32 cellular contexts compared by ENCODE assay signal in genomic region chr12:68003777-68004176, GRCh38. TPM values are rescaled to one million over a fixed set of nuclear protein-coding genes. Genes with fewer than 3 reads are reported as not detected.
"Had no signal": no experiment of that assay in that cellular context is flagged by ENCODE, and none has a peak within 500 bp of the region (broad histone marks: within the 10 kb centered on the region; RNA-seq: fewer than 3 reads in every experiment).

No MANE protein-coding gene starts in this region.

- H3K27me3 Mint-ChIP-seq: activated CD4-positive, alpha-beta T cell treated with anti-CD3 and anti-CD28 coated beads, Interleukin-2, amount 10 ng/mL, durations not matched to agents 7 days and 5 days; activated CD8-positive, alpha-beta T cell treated with anti-CD3 and anti-CD28 coated beads for 36 hours; activated naive CD8-positive, alpha-beta T cell had no signal

- H3K36me3 ChIP-seq: brain microvascular endothelial cell, colonic mucosa, esophagus squamous epithelium, gastroesophageal sphincter, heart right ventricle had no signal

- H3K9me3 ChIP-seq: colonic mucosa, esophagus squamous epithelium, gastroesophageal sphincter, heart right ventricle had no signal

- H3K4me3 ChIP-seq: colonic mucosa, esophagus squamous epithelium, gastroesophageal sphincter, heart right ventricle had no signal

- H3K9me3 Mint-ChIP-seq: activated CD4-positive, alpha-beta T cell treated with anti-CD3 and anti-CD28 coated beads, Interleukin-2, amount 10 ng/mL, durations not matched to agents 7 days and 5 days; activated CD8-positive, alpha-beta T cell treated with anti-CD3 and anti-CD28 coated beads for 36 hours; activated T-cell treated with anti-CD3 and anti-CD28 coated beads, Interleukin-2, amount 50 U/mL, for 72 hours had no signal

- H3K27ac ChIP-seq: brain microvascular endothelial cell, colonic mucosa, epithelial cell of prostate, esophagus squamous epithelium, gastroesophageal sphincter, heart right ventricle, VCaP had no signal

- ATAC-seq: activated CD8-positive, alpha-beta T cell treated with anti-CD3 and anti-CD28 coated beads for 36 hours; activated T-cell treated with anti-CD3 and anti-CD28 coated beads, Interleukin-2, amount 50 U/mL, for 72 hours; gastroesophageal sphincter; heart right ventricle; WTC11 had no signal

- H3K27me3 ChIP-seq: brain microvascular endothelial cell, colonic mucosa, esophagus squamous epithelium, gastroesophageal sphincter, heart right ventricle had no signal

- H3K4me3 Mint-ChIP-seq: activated CD4-positive, alpha-beta T cell treated with anti-CD3 and anti-CD28 coated beads, Interleukin-2, amount 10 ng/mL, durations not matched to agents 7 days and 5 days; activated CD8-positive, alpha-beta T cell treated with anti-CD3 and anti-CD28 coated beads for 36 hours; activated naive CD8-positive, alpha-beta T cell; activated T-cell treated with anti-CD3 and anti-CD28 coated beads, Interleukin-2, amount 50 U/mL, for 72 hours; WTC11 had no signal

- H3K27ac Mint-ChIP-seq: activated CD4-positive, alpha-beta T cell treated with anti-CD3 and anti-CD28 coated beads, Interleukin-2, amount 10 ng/mL, durations not matched to agents 7 days and 5 days; activated CD8-positive, alpha-beta T cell treated with anti-CD3 and anti-CD28 coated beads for 36 hours; activated naive CD8-positive, alpha-beta T cell; activated T-cell treated with anti-CD3 and anti-CD28 coated beads, Interleukin-2, amount 50 U/mL, for 72 hours; WTC11 had no signal

- DNase-seq: activated CD4-positive, alpha-beta T cell treated with anti-CD3 and anti-CD28 coated beads for 1 hour; activated CD4-positive, alpha-beta T cell treated with anti-CD3 and anti-CD28 coated beads for 4 hours; activated CD4-positive, alpha-beta T cell treated with anti-CD3 and anti-CD28 coated beads, Interleukin-2, amount 10 ng/mL, durations not matched to agents 7 days and 5 days; activated CD4-positive, alpha-beta T cell treated with anti-CD3 and anti-CD28 coated beads, Interleukin-2, amount 50 U/mL, for 4 hours; activated CD8-positive, alpha-beta memory T cell treated with anti-CD3 and anti-CD28 coated beads for 24 hours; activated CD8-positive, alpha-beta T cell treated with anti-CD3 and anti-CD28 coated beads for 36 hours; activated gamma-delta T cell; activated naive CD4-positive, alpha-beta T cell; activated naive CD4-positive, alpha-beta T cell treated with anti-CD3 and anti-CD28 coated beads, Interleukin-2, amount 50 U/mL, for 16 hours; activated T-cell treated with anti-CD3 and anti-CD28 coated beads, Interleukin-2, amount 50 U/mL, for 72 hours; amniotic stem cell; anterior cingulate cortex; brain microvascular endothelial cell; caudate nucleus; cerebellar nuclear complex; colonic mucosa; effector CD8-positive, alpha-beta T cell; esophagus squamous epithelium; foreskin melanocyte; heart right ventricle; T-helper 2 cell had no signal

- H3K4me1 ChIP-seq: colonic mucosa, esophagus squamous epithelium, gastroesophageal sphincter, heart right ventricle had no signal

- H3K4me1 Mint-ChIP-seq: activated CD4-positive, alpha-beta T cell treated with anti-CD3 and anti-CD28 coated beads, Interleukin-2, amount 10 ng/mL, durations not matched to agents 7 days and 5 days; WTC11 had no signal

RNA-seq across cellular contexts. Expression of gene IFNG-AS1, which starts 14.5 kb away (rescaled TPM):
- total RNA-seq: activated CD4-positive, alpha-beta T cell treated with anti-CD3 and anti-CD28 coated beads, Interleukin-2, amount 10 ng/mL, durations not matched to agents 7 days and 5 days; activated T-cell treated with anti-CD3 and anti-CD28 coated beads, Interleukin-2, amount 50 U/mL, for 72 hours; astrocyte; colonic mucosa; dermis microvascular lymphatic vessel endothelial cell; endothelial cell of umbilical vein; fibroblast of lung; fibroblast of villous mesenchyme; gastroesophageal sphincter; glomerular endothelial cell; WTC11 had no signal
